In genomic region chr5:142501890-142502289, GRCh38 we compare ENCODE assay signal across 25 cellular contexts.
"Had no signal": no experiment of that assay in that cellular context is flagged by ENCODE, and none has a peak within 500 bp of the region (broad histone marks: within the 10 kb centered on the region; RNA-seq: fewer than 3 reads in every experiment).

No MANE protein-coding gene starts in this region.

- ATAC-seq: activated CD8-positive, alpha-beta T cell treated with anti-CD3 and anti-CD28 coated beads, Interleukin-2, amount 10 ng/mL, durations not matched to agents 7 days and 5 days; body of pancreas; esophagus mucosa; natural killer cell treated with Interleukin-12 subunit alpha and Interleukin-12 subunit beta and Interleukin-15 and Interleukin-18, amount 100 ng/mL, for 72 hours; stimulated activated naive CD8-positive, alpha-beta T cell treated with anti-CD3 and anti-CD28 coated beads, Interleukin-15, Interleukin-2, amounts not matched to agents 100 U/mL and 50 U/mL, for 24 hours; upper lobe of right lung had no signal

- H3K36me3 ChIP-seq: left ventricle myocardium inferior, neutrophil, ovary, prostate gland, right atrium auricular region, upper lobe of right lung had no signal

- H3K4me1 ChIP-seq: prostate gland, right atrium auricular region, upper lobe of right lung had no signal

- H3K27me3 Mint-ChIP-seq: activated naive CD4-positive, alpha-beta T cell treated with anti-CD3 and anti-CD28 coated beads, Interleukin-2, amount 50 U/mL, for 24 hours had no signal

- H3K27me3 ChIP-seq: body of pancreas, ovary, right atrium auricular region, upper lobe of right lung had no signal

- H3K27ac ChIP-seq: body of pancreas, left ventricle myocardium inferior, neutrophil, ovary, prostate gland, right atrium auricular region, upper lobe of right lung, VCaP had no signal

- H3K9me3 Mint-ChIP-seq: activated naive CD4-positive, alpha-beta T cell treated with anti-CD3 and anti-CD28 coated beads, Interleukin-2, amount 50 U/mL, for 24 hours; immature natural killer cell; natural killer cell treated with Interleukin-12 subunit alpha and Interleukin-12 subunit beta and Interleukin-15 and Interleukin-18, amount 100 ng/mL, for 72 hours had no signal

- H3K9me3 ChIP-seq: body of pancreas, left ventricle myocardium inferior, neutrophil, ovary, prostate gland, right atrium auricular region, upper lobe of right lung had no signal

- DNase-seq: activated CD4-positive, alpha-beta T cell treated with anti-CD3 and anti-CD28 coated beads for 1 hour; activated CD4-positive, alpha-beta T cell treated with anti-CD3 and anti-CD28 coated beads, Interleukin-2, amount 50 U/mL, for 1 hour; activated CD8-positive, alpha-beta T cell treated with anti-CD3 and anti-CD28 coated beads, Interleukin-2, amount 10 ng/mL, durations not matched to agents 7 days and 5 days; activated gamma-delta T cell treated with Interleukin-2 at 50 U/mL for 16 hours; activated T-cell treated with anti-CD3 and anti-CD28 coated beads, Interleukin-2, amount 50 U/mL, for 1 hour; anterior cingulate cortex; body of pancreas; dermis blood vessel endothelial cell; effector CD8-positive, alpha-beta T cell; foreskin melanocyte; immature natural killer cell; kidney glomerular epithelial cell; left ventricle myocardium inferior; mammary epithelial cell; ovary; stimulated activated CD4-positive, alpha-beta T cell treated with anti-CD3 and anti-CD28 coated beads, Interleukin-4, amount 100 ng/mL, for 24 hours; stimulated activated naive CD8-positive, alpha-beta T cell treated with anti-CD3 and anti-CD28 coated beads, Interleukin-15, Interleukin-2, amounts not matched to agents 100 U/mL and 50 U/mL, for 24 hours; upper lobe of right lung had no signal

- H3K4me3 ChIP-seq: body of pancreas, left ventricle myocardium inferior, ovary, prostate gland, right atrium auricular region, upper lobe of right lung had no signal

- H3K4me3 Mint-ChIP-seq: activated CD8-positive, alpha-beta T cell treated with anti-CD3 and anti-CD28 coated beads, Interleukin-2, amount 10 ng/mL, durations not matched to agents 7 days and 5 days; activated naive CD4-positive, alpha-beta T cell treated with anti-CD3 and anti-CD28 coated beads, Interleukin-2, amount 50 U/mL, for 24 hours; immature natural killer cell; natural killer cell treated with Interleukin-12 subunit alpha and Interleukin-12 subunit beta and Interleukin-15 and Interleukin-18, amount 100 ng/mL, for 72 hours had no signal

- H3K36me3 Mint-ChIP-seq: activated naive CD4-positive, alpha-beta T cell treated with anti-CD3 and anti-CD28 coated beads, Interleukin-2, amount 50 U/mL, for 24 hours; immature natural killer cell; natural killer cell treated with Interleukin-12 subunit alpha and Interleukin-12 subunit beta and Interleukin-15 and Interleukin-18, amount 100 ng/mL, for 72 hours had no signal

- H3K27ac Mint-ChIP-seq: activated CD8-positive, alpha-beta T cell treated with anti-CD3 and anti-CD28 coated beads, Interleukin-2, amount 10 ng/mL, durations not matched to agents 7 days and 5 days; activated naive CD4-positive, alpha-beta T cell treated with anti-CD3 and anti-CD28 coated beads, Interleukin-2, amount 50 U/mL, for 24 hours; immature natural killer cell; natural killer cell treated with Interleukin-12 subunit alpha and Interleukin-12 subunit beta and Interleukin-15 and Interleukin-18, amount 100 ng/mL, for 72 hours had no signal
